Comparison of ENCODE assay signal across 29 cellular contexts in the genomic region with DNA sequence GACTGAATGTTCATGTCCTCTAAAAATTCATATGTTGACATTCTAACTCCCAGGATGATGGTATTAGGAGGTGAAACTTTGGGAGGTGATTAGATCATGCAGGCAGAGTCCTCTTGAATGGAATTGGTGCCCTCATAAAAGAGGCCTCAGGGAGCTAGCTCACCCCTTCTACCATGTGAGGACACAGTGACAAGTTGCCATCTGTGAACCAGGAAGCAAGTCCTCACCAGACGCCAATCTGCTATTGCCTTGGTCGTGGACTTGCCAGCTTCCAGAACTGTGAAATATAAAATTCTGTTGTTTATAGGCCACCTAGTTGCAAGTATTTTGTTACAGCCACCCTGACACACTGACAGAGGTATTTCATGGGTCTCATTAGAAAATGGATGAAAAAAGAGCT.
"Had no signal": no experiment of that assay in that cellular context is flagged by ENCODE, and none has a peak within 500 bp of the region (broad histone marks: within the 10 kb centered on the region; RNA-seq: fewer than 3 reads in every experiment).

No MANE protein-coding gene starts in this region.

- H3K9me3 Mint-ChIP-seq: natural killer cell; neural progenitor cell; stimulated activated effector memory CD8-positive, alpha-beta T cell treated with anti-CD3 and anti-CD28 coated beads, Interleukin-12 subunit alpha, Interleukin-12 subunit beta, amount 100 ng/mL, for 72 hours; stimulated activated naive B cell treated with anti-CD40 and anti-IgM and Interleukin-4, amounts not matched to agents 10 μg/mL and 1 μg/mL and 100 μg/mL, for 72 hours; stimulated activated naive CD8-positive, alpha-beta T cell treated with anti-CD3 and anti-CD28 coated beads, Interleukin-15, Interleukin-2, amounts not matched to agents 100 ng/mL and 50 ng/mL, for 24 hours; type B pancreatic cell had no signal

- ATAC-seq: natural killer cell; psoas muscle; right cardiac atrium; right lobe of liver; stimulated activated effector memory CD8-positive, alpha-beta T cell treated with anti-CD3 and anti-CD28 coated beads, Interleukin-12 subunit alpha, Interleukin-12 subunit beta, amount 100 ng/mL, for 72 hours; stimulated activated naive B cell treated with anti-CD40 and anti-IgM and Interleukin-4, amounts not matched to agents 10 μg/mL and 1 μg/mL and 100 μg/mL, for 72 hours; upper lobe of right lung had no signal

- H3K9me3 ChIP-seq: ovary, psoas muscle, right lobe of liver, sigmoid colon, suprapubic skin, testis, tibial artery, transverse colon, upper lobe of right lung, uterus had no signal

- H3K27me3 Mint-ChIP-seq: progenitor cell of endocrine pancreas; stimulated activated naive CD8-positive, alpha-beta T cell treated with anti-CD3 and anti-CD28 coated beads, Interleukin-15, Interleukin-2, amounts not matched to agents 100 ng/mL and 50 ng/mL, for 24 hours; type B pancreatic cell had no signal

- H3K27me3 ChIP-seq: neural progenitor cell, ovary, right lobe of liver, sigmoid colon, suprapubic skin, testis, tibial artery, transverse colon, upper lobe of right lung, uterus had no signal

- H3K4me1 Mint-ChIP-seq: natural killer cell; nephron; neural progenitor cell; stimulated activated effector memory CD8-positive, alpha-beta T cell treated with anti-CD3 and anti-CD28 coated beads, Interleukin-12 subunit alpha, Interleukin-12 subunit beta, amount 100 ng/mL, for 72 hours; stimulated activated naive B cell treated with anti-CD40 and anti-IgM and Interleukin-4, amounts not matched to agents 10 μg/mL and 1 μg/mL and 100 μg/mL, for 72 hours had no signal

- H3K27ac ChIP-seq: neural progenitor cell, ovary, parathyroid adenoma, psoas muscle, right lobe of liver, suprapubic skin, testis, tibial artery, transverse colon, upper lobe of right lung, uterus had no signal

- H3K4me1 ChIP-seq: neural progenitor cell, parathyroid adenoma, psoas muscle, right lobe of liver, sigmoid colon, suprapubic skin, testis, tibial artery, transverse colon, upper lobe of right lung, uterus had no signal

- DNase-seq: natural killer cell; occipital lobe; ovary; posterior cingulate gyrus; psoas muscle; right cardiac atrium; right lobe of liver; sigmoid colon; small intestine; stimulated activated CD4-positive, alpha-beta T cell treated with anti-CD3 and anti-CD28 coated beads, Interleukin-15, amount 100 ng/mL, for 24 hours; stimulated activated CD4-positive, alpha-beta T cell treated with anti-CD3 and anti-CD28 coated beads, Interleukin-2, amount 100 ng/mL, for 24 hours; stimulated activated CD4-positive, alpha-beta T cell treated with anti-CD3 and anti-CD28 coated beads, Interleukin-2, amount 100 ng/mL, for 48 hours; stimulated activated CD4-positive, alpha-beta T cell treated with anti-CD3 and anti-CD28 coated beads, Interleukin-4, amount 100 ng/mL, for 24 hours; stimulated activated naive B cell treated with anti-CD40 and anti-IgM and Interleukin-4, amounts not matched to agents 10 μg/mL and 1 μg/mL and 100 μg/mL, for 72 hours; stimulated activated naive CD4-positive, alpha-beta T cell treated with Interleukin-2 at 50 U/mL for 16 hours; substantia nigra; testis; tibial artery; transverse colon; upper lobe of right lung; uterus had no signal

- H3K4me3 ChIP-seq: neural progenitor cell, ovary, psoas muscle, right lobe of liver, sigmoid colon, suprapubic skin, testis, tibial artery, transverse colon, upper lobe of right lung, uterus had no signal

- H3K36me3 Mint-ChIP-seq: natural killer cell; neural progenitor cell; stimulated activated effector memory CD8-positive, alpha-beta T cell treated with anti-CD3 and anti-CD28 coated beads, Interleukin-12 subunit alpha, Interleukin-12 subunit beta, amount 100 ng/mL, for 72 hours; stimulated activated naive B cell treated with anti-CD40 and anti-IgM and Interleukin-4, amounts not matched to agents 10 μg/mL and 1 μg/mL and 100 μg/mL, for 72 hours; type B pancreatic cell had no signal

- H3K79me2 ChIP-seq: parathyroid adenoma had no signal

- H3K27ac Mint-ChIP-seq: natural killer cell; nephron; neural progenitor cell; progenitor cell of endocrine pancreas; stimulated activated effector memory CD8-positive, alpha-beta T cell treated with anti-CD3 and anti-CD28 coated beads, Interleukin-12 subunit alpha, Interleukin-12 subunit beta, amount 100 ng/mL, for 72 hours; stimulated activated naive B cell treated with anti-CD40 and anti-IgM and Interleukin-4, amounts not matched to agents 10 μg/mL and 1 μg/mL and 100 μg/mL, for 72 hours; stimulated activated naive CD8-positive, alpha-beta T cell treated with anti-CD3 and anti-CD28 coated beads, Interleukin-15, Interleukin-2, amounts not matched to agents 100 ng/mL and 50 ng/mL, for 24 hours; type B pancreatic cell had no signal

- H2AFZ ChIP-seq: neural progenitor cell, parathyroid adenoma had no signal

- H3K36me3 ChIP-seq: neural progenitor cell, ovary, right lobe of liver, sigmoid colon, suprapubic skin, tibial artery, transverse colon, upper lobe of right lung, uterus had no signal

- H3K9ac ChIP-seq: neural progenitor cell, parathyroid adenoma had no signal

- H3K4me3 Mint-ChIP-seq: natural killer cell; nephron; neural progenitor cell; stimulated activated effector memory CD8-positive, alpha-beta T cell treated with anti-CD3 and anti-CD28 coated beads, Interleukin-12 subunit alpha, Interleukin-12 subunit beta, amount 100 ng/mL, for 72 hours; stimulated activated naive B cell treated with anti-CD40 and anti-IgM and Interleukin-4, amounts not matched to agents 10 μg/mL and 1 μg/mL and 100 μg/mL, for 72 hours; stimulated activated naive CD8-positive, alpha-beta T cell treated with anti-CD3 and anti-CD28 coated beads, Interleukin-15, Interleukin-2, amounts not matched to agents 100 ng/mL and 50 ng/mL, for 24 hours; type B pancreatic cell had no signal

- H3K4me2 ChIP-seq: neural progenitor cell had no signal

- FAIRE-seq: small intestine had no signal
